29 cellular contexts compared by ENCODE assay signal in genomic region chr11:97756571-97757335, GRCh38.
"Had no signal": no experiment of that assay in that cellular context is flagged by ENCODE, and none has a peak within 500 bp of the region (broad histone marks: within the 10 kb centered on the region; RNA-seq: fewer than 3 reads in every experiment).

No MANE protein-coding gene starts in this region.

- ATAC-seq: esophagus mucosa; gastroesophageal sphincter; heart left ventricle; left lobe of liver; naive thymus-derived CD4-positive, alpha-beta T cell; sciatic nerve; stimulated activated effector memory CD8-positive, alpha-beta T cell treated with anti-CD3 and anti-CD28 coated beads, Interleukin-12 subunit alpha, Interleukin-12 subunit beta, amount 100 ng/mL, for 72 hours; upper lobe of right lung had no signal

- H3K27ac ChIP-seq: dorsolateral prefrontal cortex, epithelial cell of prostate, gastroesophageal sphincter, heart left ventricle, hepatocyte, neural progenitor cell, parathyroid adenoma, stomach, testis, tibial nerve, upper lobe of right lung, uterus had no signal

- H3K36me3 Mint-ChIP-seq: naive thymus-derived CD4-positive, alpha-beta T cell; neural progenitor cell; stimulated activated effector memory CD8-positive, alpha-beta T cell treated with anti-CD3 and anti-CD28 coated beads, Interleukin-12 subunit alpha, Interleukin-12 subunit beta, amount 100 ng/mL, for 72 hours had no signal

- H3K4me3 ChIP-seq: dorsolateral prefrontal cortex, gastroesophageal sphincter, heart left ventricle, hepatocyte, neural progenitor cell, smooth muscle cell, stomach, testis, tibial nerve, upper lobe of right lung, uterus had no signal

- H3K4me3 Mint-ChIP-seq: naive thymus-derived CD4-positive, alpha-beta T cell; nephron; neural progenitor cell; stimulated activated effector memory CD8-positive, alpha-beta T cell treated with anti-CD3 and anti-CD28 coated beads, Interleukin-12 subunit alpha, Interleukin-12 subunit beta, amount 100 ng/mL, for 72 hours had no signal

- H3K27me3 Mint-ChIP-seq: naive thymus-derived CD4-positive, alpha-beta T cell; progenitor cell of endocrine pancreas had no signal

- DNase-seq: dorsolateral prefrontal cortex; effector CD4-positive, alpha-beta T cell; foreskin fibroblast; heart left ventricle; kidney; mesenchymal stem cell; midbrain; naive thymus-derived CD4-positive, alpha-beta T cell; stimulated activated CD4-positive, alpha-beta T cell treated with anti-CD3 and anti-CD28 coated beads, Interleukin-12 subunit alpha, Interleukin-12 subunit beta, amount 100 ng/mL, for 4 hours; stimulated activated CD4-positive, alpha-beta T cell treated with anti-CD3 and anti-CD28 coated beads, Interleukin-1b, Interleukin-23, amount 100 ng/mL, for 48 hours; stimulated activated CD4-positive, alpha-beta T cell treated with anti-CD3 and anti-CD28 coated beads, Interleukin-4, amount 100 ng/mL, for 1 hour; stimulated activated naive CD4-positive, alpha-beta T cell treated with Interleukin-2 at 50 U/mL for 16 hours; stomach; testis; upper lobe of right lung; uterus had no signal

- H3K9me3 Mint-ChIP-seq: nephron, neural progenitor cell had no signal

- H3K4me1 Mint-ChIP-seq: naive thymus-derived CD4-positive, alpha-beta T cell; nephron; stimulated activated effector memory CD8-positive, alpha-beta T cell treated with anti-CD3 and anti-CD28 coated beads, Interleukin-12 subunit alpha, Interleukin-12 subunit beta, amount 100 ng/mL, for 72 hours had no signal

- H3K27ac Mint-ChIP-seq: naive thymus-derived CD4-positive, alpha-beta T cell; nephron; neural progenitor cell; progenitor cell of endocrine pancreas; stimulated activated effector memory CD8-positive, alpha-beta T cell treated with anti-CD3 and anti-CD28 coated beads, Interleukin-12 subunit alpha, Interleukin-12 subunit beta, amount 100 ng/mL, for 72 hours had no signal
